Comparison of ENCODE assay signal across 27 cellular contexts in the genomic region with DNA sequence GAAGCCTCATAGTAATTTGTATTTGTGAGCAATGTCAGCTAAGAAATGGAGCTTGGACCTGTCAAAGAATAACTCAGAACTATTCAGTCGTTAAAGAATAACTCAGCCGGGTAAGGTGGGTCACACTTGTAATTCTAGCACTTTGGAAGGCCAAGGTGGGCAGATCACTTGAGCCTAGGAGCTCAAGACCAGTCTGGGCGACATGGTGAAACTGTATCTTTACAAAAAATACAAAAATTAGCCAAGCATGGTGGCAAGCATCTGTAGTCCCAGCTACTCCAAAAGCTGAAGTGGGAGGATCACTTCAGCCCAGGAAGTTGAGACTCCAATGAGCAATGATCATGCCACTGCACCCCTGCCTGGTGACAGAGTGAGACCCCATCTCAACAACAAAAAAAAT.
"Had no signal": no experiment of that assay in that cellular context is flagged by ENCODE, and none has a peak within 500 bp of the region (broad histone marks: within the 10 kb centered on the region; RNA-seq: fewer than 3 reads in every experiment).

No MANE protein-coding gene starts in this region.

- H3K9me3 ChIP-seq: suprapubic skin, testis, thoracic aorta, tibial artery, tibial nerve, transverse colon, upper lobe of left lung, upper lobe of right lung, uterus, vagina had no signal

- H3K27me3 ChIP-seq: stomach, suprapubic skin, testis, tibial artery, tibial nerve, transverse colon, upper lobe of left lung, upper lobe of right lung, uterus, vagina had no signal

- ATAC-seq: stimulated activated effector memory CD8-positive, alpha-beta T cell treated with anti-CD3 and anti-CD28 coated beads, Interleukin-12 subunit alpha, Interleukin-12 subunit beta, amount 100 ng/mL, for 72 hours; stimulated activated memory B cell treated with anti-CD40 and anti-IgM and Interleukin-4, amounts not matched to agents 10 μg/mL and 1 μg/mL and 100 μg/mL, for 72 hours; stimulated activated naive B cell treated with anti-CD40 and anti-IgM and Interleukin-4, amounts not matched to agents 10 μg/mL and 1 μg/mL and 100 μg/mL, for 72 hours; stimulated activated naive CD8-positive, alpha-beta T cell treated with anti-CD3 and anti-CD28 coated beads, Interleukin-15, amount 100 ng/mL, for 72 hours; stimulated activated naive CD8-positive, alpha-beta T cell treated with anti-CD3 and anti-CD28 coated beads, Interleukin-15, Interleukin-2, amounts not matched to agents 100 U/mL and 50 U/mL, for 24 hours; upper lobe of right lung had no signal

- H3K27ac Mint-ChIP-seq: stimulated activated effector memory CD8-positive, alpha-beta T cell treated with anti-CD3 and anti-CD28 coated beads, Interleukin-12 subunit alpha, Interleukin-12 subunit beta, amount 100 ng/mL, for 72 hours; stimulated activated memory B cell treated with anti-CD40 and anti-IgM and Interleukin-4, amounts not matched to agents 10 μg/mL and 1 μg/mL and 100 μg/mL, for 72 hours; stimulated activated naive B cell treated with anti-CD40 and anti-IgM and Interleukin-4, amounts not matched to agents 10 μg/mL and 1 μg/mL and 100 μg/mL, for 72 hours; stimulated activated naive CD8-positive, alpha-beta T cell treated with anti-CD3 and anti-CD28 coated beads, Interleukin-15, amount 100 ng/mL, for 72 hours; stimulated activated naive CD8-positive, alpha-beta T cell treated with anti-CD3 and anti-CD28 coated beads, Interleukin-15, Interleukin-2, amounts not matched to agents 100 ng/mL and 50 ng/mL, for 24 hours; type B pancreatic cell had no signal

- H3K27ac ChIP-seq: stomach, suprapubic skin, testis, thoracic aorta, tibial artery, tibial nerve, transverse colon, upper lobe of left lung, upper lobe of right lung, uterus, vagina had no signal

- H3K4me1 ChIP-seq: stomach, suprapubic skin, testis, tibial artery, tibial nerve, transverse colon, upper lobe of left lung, upper lobe of right lung, uterus, vagina had no signal

- H3K4me1 Mint-ChIP-seq: stimulated activated effector memory CD8-positive, alpha-beta T cell treated with anti-CD3 and anti-CD28 coated beads, Interleukin-12 subunit alpha, Interleukin-12 subunit beta, amount 100 ng/mL, for 72 hours; stimulated activated memory B cell treated with anti-CD40 and anti-IgM and Interleukin-4, amounts not matched to agents 10 μg/mL and 1 μg/mL and 100 μg/mL, for 72 hours; stimulated activated naive B cell treated with anti-CD40 and anti-IgM and Interleukin-4, amounts not matched to agents 10 μg/mL and 1 μg/mL and 100 μg/mL, for 72 hours; stimulated activated naive CD8-positive, alpha-beta T cell treated with anti-CD3 and anti-CD28 coated beads, Interleukin-15, amount 100 ng/mL, for 72 hours had no signal

- H3K4me3 ChIP-seq: stomach, suprapubic skin, testis, thoracic aorta, tibial artery, tibial nerve, transverse colon, upper lobe of left lung, upper lobe of right lung, uterus, vagina had no signal

- H3K36me3 Mint-ChIP-seq: stimulated activated effector memory CD8-positive, alpha-beta T cell treated with anti-CD3 and anti-CD28 coated beads, Interleukin-12 subunit alpha, Interleukin-12 subunit beta, amount 100 ng/mL, for 72 hours; stimulated activated memory B cell treated with anti-CD40 and anti-IgM and Interleukin-4, amounts not matched to agents 10 μg/mL and 1 μg/mL and 100 μg/mL, for 72 hours; stimulated activated naive B cell treated with anti-CD40 and anti-IgM and Interleukin-4, amounts not matched to agents 10 μg/mL and 1 μg/mL and 100 μg/mL, for 72 hours; type B pancreatic cell had no signal

- DNase-seq: stimulated activated CD4-positive, alpha-beta T cell treated with anti-CD3 and anti-CD28 coated beads, Interleukin-2, amount 100 ng/mL, for 24 hours; stimulated activated CD4-positive, alpha-beta T cell treated with anti-CD3 and anti-CD28 coated beads, Interleukin-2, amount 100 ng/mL, for 48 hours; stimulated activated CD4-positive, alpha-beta T cell treated with anti-CD3 and anti-CD28 coated beads, Interleukin-4, amount 100 ng/mL, for 1 hour; stimulated activated CD4-positive, alpha-beta T cell treated with anti-CD3 and anti-CD28 coated beads, Interleukin-4, amount 100 ng/mL, for 24 hours; stimulated activated CD4-positive, alpha-beta T cell treated with anti-CD3 and anti-CD28 coated beads, Interleukin-4, amount 100 ng/mL, for 4 hours; stimulated activated naive B cell treated with anti-CD40 and anti-IgM and Interleukin-4, amounts not matched to agents 10 μg/mL and 1 μg/mL and 100 μg/mL, for 72 hours; stimulated activated naive CD4-positive, alpha-beta T cell; stimulated activated naive CD4-positive, alpha-beta T cell treated with Interleukin-2 at 50 U/mL for 16 hours; stimulated activated naive CD8-positive, alpha-beta T cell treated with anti-CD3 and anti-CD28 coated beads, Interleukin-15, amount 100 ng/mL, for 72 hours; stimulated activated naive CD8-positive, alpha-beta T cell treated with anti-CD3 and anti-CD28 coated beads, Interleukin-15, Interleukin-2, amounts not matched to agents 100 U/mL and 50 U/mL, for 24 hours; stomach; substantia nigra; testis; tibial artery; transverse colon; trophoblast cell; upper lobe of left lung; upper lobe of right lung; uterus had no signal

- H3K36me3 ChIP-seq: stomach, suprapubic skin, thoracic aorta, tibial artery, tibial nerve, transverse colon, upper lobe of left lung, upper lobe of right lung, uterus, vagina had no signal

- H3K27me3 Mint-ChIP-seq: stimulated activated memory B cell treated with anti-CD40 and anti-IgM and Interleukin-4, amounts not matched to agents 10 μg/mL and 1 μg/mL and 100 μg/mL, for 72 hours; stimulated activated naive B cell treated with anti-CD40 and anti-IgM and Interleukin-4, amounts not matched to agents 10 μg/mL and 1 μg/mL and 100 μg/mL, for 72 hours; stimulated activated naive CD8-positive, alpha-beta T cell treated with anti-CD3 and anti-CD28 coated beads, Interleukin-15, amount 100 ng/mL, for 72 hours; stimulated activated naive CD8-positive, alpha-beta T cell treated with anti-CD3 and anti-CD28 coated beads, Interleukin-15, Interleukin-2, amounts not matched to agents 100 ng/mL and 50 ng/mL, for 24 hours; type B pancreatic cell had no signal

- H3K4me3 Mint-ChIP-seq: stimulated activated effector memory CD8-positive, alpha-beta T cell treated with anti-CD3 and anti-CD28 coated beads, Interleukin-12 subunit alpha, Interleukin-12 subunit beta, amount 100 ng/mL, for 72 hours; stimulated activated memory B cell treated with anti-CD40 and anti-IgM and Interleukin-4, amounts not matched to agents 10 μg/mL and 1 μg/mL and 100 μg/mL, for 72 hours; stimulated activated naive B cell treated with anti-CD40 and anti-IgM and Interleukin-4, amounts not matched to agents 10 μg/mL and 1 μg/mL and 100 μg/mL, for 72 hours; stimulated activated naive CD8-positive, alpha-beta T cell treated with anti-CD3 and anti-CD28 coated beads, Interleukin-15, amount 100 ng/mL, for 72 hours; stimulated activated naive CD8-positive, alpha-beta T cell treated with anti-CD3 and anti-CD28 coated beads, Interleukin-15, Interleukin-2, amounts not matched to agents 100 ng/mL and 50 ng/mL, for 24 hours; type B pancreatic cell had no signal
